ENCODE assay signal across 2 cellular contexts in the genomic region with DNA sequence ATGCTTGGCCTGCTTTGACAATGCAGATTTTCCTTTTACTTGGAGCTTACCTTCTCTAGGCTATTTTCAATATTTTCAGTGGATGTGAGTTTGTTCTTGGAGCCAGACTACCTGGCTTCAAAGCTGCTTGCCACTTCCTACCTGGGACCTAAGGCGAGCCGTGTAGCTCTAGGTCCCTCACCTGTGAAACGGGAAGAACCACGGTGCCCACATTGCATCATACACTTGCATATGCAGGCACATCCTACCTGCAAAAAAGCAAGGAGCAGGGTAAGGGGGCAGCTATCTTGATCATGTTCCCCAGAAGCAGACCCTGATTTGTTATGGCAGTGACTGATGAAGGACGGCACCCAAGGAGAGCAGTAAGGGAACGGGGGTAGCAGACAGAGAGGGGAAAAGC.
A peak's percentile ranks its signal among the peaks of the same experiment; 100 is the strongest.
TF ChIP-seq lines count a peak whose summit lies in the region.

No MANE protein-coding gene starts in this region.

TF ChIP-seq in A549, 52 proteins besides CTCF, POLR2A, EP300 and RAD21:
- TF ChIP-seq TP53 (CRISPR knock-in tag; IDR thresholded peaks at IDR 0.05) (no peak), CBX2 (IDR thresholded peaks at IDR 0.05; ENCODE audit: borderline replicate concordance, low read depth) (no peak), CEBPB (IDR thresholded peaks at IDR 0.05) (peak in 1 of 2 experiments; percentile 42; a peak in 1 of 4 replicates), HEYL (CRISPR knock-in tag; IDR thresholded peaks at IDR 0.05) (no peak), ZSCAN20 (CRISPR knock-in tag; IDR thresholded peaks at IDR 0.05) (no peak), CHD4 (IDR thresholded peaks at IDR 0.05; ENCODE audit: borderline replicate concordance) (no peak), EHMT2 (IDR thresholded peaks at IDR 0.05; ENCODE audit: low read depth) (no peak)
- TF ChIP-seq, protein P1, sequence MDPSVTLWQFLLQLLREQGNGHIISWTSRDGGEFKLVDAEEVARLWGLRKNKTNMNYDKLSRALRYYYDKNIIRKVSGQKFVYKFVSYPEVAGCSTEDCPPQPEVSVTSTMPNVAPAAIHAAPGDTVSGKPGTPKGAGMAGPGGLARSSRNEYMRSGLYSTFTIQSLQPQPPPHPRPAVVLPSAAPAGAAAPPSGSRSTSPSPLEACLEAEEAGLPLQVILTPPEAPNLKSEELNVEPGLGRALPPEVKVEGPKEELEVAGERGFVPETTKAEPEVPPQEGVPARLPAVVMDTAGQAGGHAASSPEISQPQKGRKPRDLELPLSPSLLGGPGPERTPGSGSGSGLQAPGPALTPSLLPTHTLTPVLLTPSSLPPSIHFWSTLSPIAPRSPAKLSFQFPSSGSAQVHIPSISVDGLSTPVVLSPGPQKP (IDR thresholded peaks at IDR 0.05; ENCODE audit: low read depth, low read length) = no peak
- TF ChIP-seq, protein P2, sequence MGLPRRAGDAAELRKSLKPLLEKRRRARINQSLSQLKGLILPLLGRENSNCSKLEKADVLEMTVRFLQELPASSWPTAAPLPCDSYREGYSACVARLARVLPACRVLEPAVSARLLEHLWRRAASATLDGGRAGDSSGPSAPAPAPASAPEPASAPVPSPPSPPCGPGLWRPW (IDR thresholded peaks at IDR 0.05) = no peak
TF ChIP-seq in A549: peak in this region for 1.

TF ChIP-seq in GM23338, 12 proteins besides CTCF, POLR2A, EP300 and RAD21:
- TF ChIP-seq POLR2AphosphoS5 (IDR thresholded peaks at IDR 0.05; ENCODE audit: low read depth) = no peak
- TF ChIP-seq ZNF331 (CRISPR knock-in tag; IDR thresholded peaks at IDR 0.05; ENCODE audit: low read depth) = no peak
- TF ChIP-seq STAT1 (IDR thresholded peaks at IDR 0.05; ENCODE audit: unreplicated experiment) = no peak
- TF ChIP-seq JUNB (IDR thresholded peaks at IDR 0.05; ENCODE audit: unreplicated experiment) = no peak
- TF ChIP-seq CREB1 (CRISPR knock-in tag; IDR thresholded peaks at IDR 0.05; ENCODE audit: low read depth) = no peak
- TF ChIP-seq, protein P3, sequence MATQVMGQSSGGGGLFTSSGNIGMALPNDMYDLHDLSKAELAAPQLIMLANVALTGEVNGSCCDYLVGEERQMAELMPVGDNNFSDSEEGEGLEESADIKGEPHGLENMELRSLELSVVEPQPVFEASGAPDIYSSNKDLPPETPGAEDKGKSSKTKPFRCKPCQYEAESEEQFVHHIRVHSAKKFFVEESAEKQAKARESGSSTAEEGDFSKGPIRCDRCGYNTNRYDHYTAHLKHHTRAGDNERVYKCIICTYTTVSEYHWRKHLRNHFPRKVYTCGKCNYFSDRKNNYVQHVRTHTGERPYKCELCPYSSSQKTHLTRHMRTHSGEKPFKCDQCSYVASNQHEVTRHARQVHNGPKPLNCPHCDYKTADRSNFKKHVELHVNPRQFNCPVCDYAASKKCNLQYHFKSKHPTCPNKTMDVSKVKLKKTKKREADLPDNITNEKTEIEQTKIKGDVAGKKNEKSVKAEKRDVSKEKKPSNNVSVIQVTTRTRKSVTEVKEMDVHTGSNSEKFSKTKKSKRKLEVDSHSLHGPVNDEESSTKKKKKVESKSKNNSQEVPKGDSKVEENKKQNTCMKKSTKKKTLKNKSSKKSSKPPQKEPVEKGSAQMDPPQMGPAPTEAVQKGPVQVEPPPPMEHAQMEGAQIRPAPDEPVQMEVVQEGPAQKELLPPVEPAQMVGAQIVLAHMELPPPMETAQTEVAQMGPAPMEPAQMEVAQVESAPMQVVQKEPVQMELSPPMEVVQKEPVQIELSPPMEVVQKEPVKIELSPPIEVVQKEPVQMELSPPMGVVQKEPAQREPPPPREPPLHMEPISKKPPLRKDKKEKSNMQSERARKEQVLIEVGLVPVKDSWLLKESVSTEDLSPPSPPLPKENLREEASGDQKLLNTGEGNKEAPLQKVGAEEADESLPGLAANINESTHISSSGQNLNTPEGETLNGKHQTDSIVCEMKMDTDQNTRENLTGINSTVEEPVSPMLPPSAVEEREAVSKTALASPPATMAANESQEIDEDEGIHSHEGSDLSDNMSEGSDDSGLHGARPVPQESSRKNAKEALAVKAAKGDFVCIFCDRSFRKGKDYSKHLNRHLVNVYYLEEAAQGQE (IDR thresholded peaks at IDR 0.05; ENCODE audit: unreplicated experiment) = no peak
- no peak for TF ChIP-seq ZNF114 (CRISPR knock-in tag; IDR thresholded peaks at IDR 0.05)
- TF ChIP-seq, protein P4, sequence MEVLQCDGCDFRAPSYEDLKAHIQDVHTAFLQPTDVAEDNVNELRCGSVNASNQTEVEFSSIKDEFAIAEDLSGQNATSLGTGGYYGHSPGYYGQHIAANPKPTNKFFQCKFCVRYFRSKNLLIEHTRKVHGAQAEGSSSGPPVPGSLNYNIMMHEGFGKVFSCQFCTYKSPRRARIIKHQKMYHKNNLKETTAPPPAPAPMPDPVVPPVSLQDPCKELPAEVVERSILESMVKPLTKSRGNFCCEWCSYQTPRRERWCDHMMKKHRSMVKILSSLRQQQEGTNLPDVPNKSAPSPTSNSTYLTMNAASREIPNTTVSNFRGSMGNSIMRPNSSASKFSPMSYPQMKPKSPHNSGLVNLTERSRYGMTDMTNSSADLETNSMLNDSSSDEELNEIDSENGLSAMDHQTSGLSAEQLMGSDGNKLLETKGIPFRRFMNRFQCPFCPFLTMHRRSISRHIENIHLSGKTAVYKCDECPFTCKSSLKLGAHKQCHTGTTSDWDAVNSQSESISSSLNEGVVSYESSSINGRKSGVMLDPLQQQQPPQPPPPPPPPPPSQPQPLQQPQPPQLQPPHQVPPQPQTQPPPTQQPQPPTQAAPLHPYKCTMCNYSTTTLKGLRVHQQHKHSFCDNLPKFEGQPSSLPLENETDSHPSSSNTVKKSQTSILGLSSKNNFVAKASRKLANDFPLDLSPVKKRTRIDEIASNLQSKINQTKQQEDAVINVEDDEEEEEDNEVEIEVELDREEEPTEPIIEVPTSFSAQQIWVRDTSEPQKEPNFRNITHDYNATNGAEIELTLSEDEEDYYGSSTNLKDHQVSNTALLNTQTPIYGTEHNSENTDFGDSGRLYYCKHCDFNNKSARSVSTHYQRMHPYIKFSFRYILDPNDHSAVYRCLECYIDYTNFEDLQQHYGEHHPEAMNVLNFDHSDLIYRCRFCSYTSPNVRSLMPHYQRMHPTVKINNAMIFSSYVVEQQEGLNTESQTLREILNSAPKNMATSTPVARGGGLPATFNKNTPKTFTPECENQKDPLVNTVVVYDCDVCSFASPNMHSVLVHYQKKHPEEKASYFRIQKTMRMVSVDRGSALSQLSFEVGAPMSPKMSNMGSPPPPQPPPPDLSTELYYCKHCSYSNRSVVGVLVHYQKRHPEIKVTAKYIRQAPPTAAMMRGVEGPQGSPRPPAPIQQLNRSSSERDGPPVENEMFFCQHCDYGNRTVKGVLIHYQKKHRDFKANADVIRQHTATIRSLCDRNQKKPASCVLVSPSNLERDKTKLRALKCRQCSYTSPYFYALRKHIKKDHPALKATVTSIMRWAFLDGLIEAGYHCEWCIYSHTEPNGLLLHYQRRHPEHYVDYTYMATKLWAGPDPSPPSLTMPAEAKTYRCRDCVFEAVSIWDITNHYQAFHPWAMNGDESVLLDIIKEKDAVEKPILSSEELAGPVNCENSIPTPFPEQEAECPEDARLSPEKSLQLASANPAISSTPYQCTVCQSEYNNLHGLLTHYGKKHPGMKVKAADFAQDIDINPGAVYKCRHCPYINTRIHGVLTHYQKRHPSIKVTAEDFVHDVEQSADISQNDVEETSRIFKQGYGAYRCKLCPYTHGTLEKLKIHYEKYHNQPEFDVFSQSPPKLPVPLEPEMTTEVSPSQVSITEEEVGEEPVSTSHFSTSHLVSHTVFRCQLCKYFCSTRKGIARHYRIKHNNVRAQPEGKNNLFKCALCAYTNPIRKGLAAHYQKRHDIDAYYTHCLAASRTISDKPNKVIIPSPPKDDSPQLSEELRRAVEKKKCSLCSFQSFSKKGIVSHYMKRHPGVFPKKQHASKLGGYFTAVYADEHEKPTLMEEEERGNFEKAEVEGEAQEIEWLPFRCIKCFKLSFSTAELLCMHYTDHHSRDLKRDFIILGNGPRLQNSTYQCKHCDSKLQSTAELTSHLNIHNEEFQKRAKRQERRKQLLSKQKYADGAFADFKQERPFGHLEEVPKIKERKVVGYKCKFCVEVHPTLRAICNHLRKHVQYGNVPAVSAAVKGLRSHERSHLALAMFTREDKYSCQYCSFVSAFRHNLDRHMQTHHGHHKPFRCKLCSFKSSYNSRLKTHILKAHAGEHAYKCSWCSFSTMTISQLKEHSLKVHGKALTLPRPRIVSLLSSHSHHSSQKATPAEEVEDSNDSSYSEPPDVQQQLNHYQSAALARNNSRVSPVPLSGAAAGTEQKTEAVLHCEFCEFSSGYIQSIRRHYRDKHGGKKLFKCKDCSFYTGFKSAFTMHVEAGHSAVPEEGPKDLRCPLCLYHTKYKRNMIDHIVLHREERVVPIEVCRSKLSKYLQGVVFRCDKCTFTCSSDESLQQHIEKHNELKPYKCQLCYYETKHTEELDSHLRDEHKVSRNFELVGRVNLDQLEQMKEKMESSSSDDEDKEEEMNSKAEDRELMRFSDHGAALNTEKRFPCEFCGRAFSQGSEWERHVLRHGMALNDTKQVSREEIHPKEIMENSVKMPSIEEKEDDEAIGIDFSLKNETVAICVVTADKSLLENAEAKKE (CRISPR knock-in tag; IDR thresholded peaks at IDR 0.05) = no peak
- TF ChIP-seq EZH2phosphoT487 (IDR thresholded peaks at IDR 0.05; ENCODE audit: unreplicated experiment) = no peak
- TF ChIP-seq, protein P5, sequence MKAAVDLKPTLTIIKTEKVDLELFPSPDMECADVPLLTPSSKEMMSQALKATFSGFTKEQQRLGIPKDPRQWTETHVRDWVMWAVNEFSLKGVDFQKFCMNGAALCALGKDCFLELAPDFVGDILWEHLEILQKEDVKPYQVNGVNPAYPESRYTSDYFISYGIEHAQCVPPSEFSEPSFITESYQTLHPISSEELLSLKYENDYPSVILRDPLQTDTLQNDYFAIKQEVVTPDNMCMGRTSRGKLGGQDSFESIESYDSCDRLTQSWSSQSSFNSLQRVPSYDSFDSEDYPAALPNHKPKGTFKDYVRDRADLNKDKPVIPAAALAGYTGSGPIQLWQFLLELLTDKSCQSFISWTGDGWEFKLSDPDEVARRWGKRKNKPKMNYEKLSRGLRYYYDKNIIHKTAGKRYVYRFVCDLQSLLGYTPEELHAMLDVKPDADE (IDR thresholded peaks at IDR 0.05) = no peak
- no peak for TF ChIP-seq NANOG (IDR thresholded peaks at IDR 0.05; ENCODE audit: borderline replicate concordance)
- no peak for TF ChIP-seq EZH2 (IDR thresholded peaks at IDR 0.05; ENCODE audit: low read depth, unreplicated experiment)
